2 cellular contexts compared by ENCODE assay signal in the genomic region with DNA sequence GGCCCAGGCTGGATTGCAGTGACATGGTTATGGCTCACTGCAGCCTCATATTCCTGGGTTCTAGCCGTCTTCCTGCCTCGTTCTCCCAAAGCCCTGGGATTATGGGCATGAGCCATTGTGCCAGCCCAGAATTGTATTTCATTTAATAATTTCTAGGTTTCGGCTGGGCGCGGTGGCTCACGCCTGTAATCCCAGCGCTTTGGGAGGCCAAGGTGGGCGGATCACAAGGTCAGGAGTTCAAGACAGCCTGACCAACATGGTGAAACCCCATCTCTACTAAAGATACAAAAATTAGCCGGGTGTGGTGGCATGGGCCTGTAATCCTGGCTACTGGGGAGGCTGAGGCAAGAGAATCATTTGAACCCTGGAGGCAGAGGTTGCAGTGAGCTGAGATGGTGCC.
TF ChIP-seq lines count a peak whose summit lies in the region.

No MANE protein-coding gene starts in this region.

TF ChIP-seq in GM12878, 131 proteins besides CTCF, POLR2A, EP300 and RAD21:
- peak; percentile 50 for TF ChIP-seq MLLT1 (IDR thresholded peaks at IDR 0.05)
- TF ChIP-seq NR2F1 (conservative IDR thresholded peaks at IDR 0.05), result peak; percentile 54
- TF ChIP-seq POLR2AphosphoS5 (IDR thresholded peaks at IDR 0.05; ENCODE audit: low read length), result peak; percentile 39; the same call in 1 of the 2 replicates

TF ChIP-seq in HepG2, 621 proteins besides CTCF, POLR2A, EP300 and RAD21:
- peak; percentile 54; the same call in 1 of the 2 replicates for TF ChIP-seq ZBTB33 (CRISPR knock-in tag; IDR thresholded peaks at IDR 0.05)
